Comparison of ENCODE assay signal across 8 cellular contexts in the genomic region with DNA sequence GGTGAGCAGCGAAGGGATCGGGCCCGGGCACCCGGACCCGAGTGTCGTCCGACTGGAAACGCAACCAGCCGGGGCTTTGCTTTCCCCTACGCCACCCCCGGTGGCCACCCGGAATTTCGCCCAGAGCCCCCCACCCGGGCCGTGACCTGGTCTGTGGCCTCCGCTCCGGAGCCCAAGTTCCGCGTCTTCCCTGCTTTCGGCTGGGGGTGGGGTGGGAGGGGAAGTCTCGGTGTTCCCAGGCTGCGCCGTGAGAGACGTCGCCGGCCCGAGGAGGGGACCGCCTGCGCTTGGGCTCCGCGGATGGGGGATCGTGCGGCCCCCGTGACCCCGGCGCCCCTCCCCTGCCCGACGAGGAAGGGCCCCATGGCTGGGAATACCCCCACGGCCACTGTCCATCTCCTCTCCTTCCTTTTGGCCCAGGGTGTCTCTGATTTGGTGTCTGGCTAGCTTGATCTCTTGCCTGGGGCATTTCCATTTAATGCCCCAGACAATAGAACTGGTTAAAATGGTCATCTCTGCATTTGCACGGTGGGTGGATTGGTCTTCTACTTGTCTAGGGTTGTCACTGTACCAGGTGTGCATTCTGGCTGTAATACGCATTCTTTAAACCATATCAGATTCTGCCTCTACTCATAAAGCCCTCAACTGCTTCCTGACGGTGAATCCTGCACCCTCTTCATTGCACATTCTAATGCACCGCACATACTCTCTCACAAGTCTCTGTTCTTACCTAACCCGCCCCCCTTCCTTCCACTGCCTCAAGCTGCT. TPM values are rescaled to one million over a fixed set of nuclear protein-coding genes. Genes with fewer than 3 reads are reported as not detected.
DNase-seq lines count a peak whose midpoint lies in the region; ATAC-seq, FAIRE-seq and TF ChIP-seq lines count a peak whose summit lies in the region.

No MANE protein-coding gene starts in this region.

- DNase-seq in AG20443 (ENCODE audit: low spot score), result peak; percentile 62
- DNase-seq in GM18507 (ENCODE audit: extremely low spot score, insufficient read length, low read depth), result no peak
- DNase-seq in NAMALWA (ENCODE audit: low spot score), result peak; percentile 67

- no peaks in the 10 kb centered on the region for H3K9me3 Mint-ChIP-seq in activated T-helper 17 cell treated with anti-CD3 and anti-CD28 coated beads, Interleukin-2, amount 50 U/mL, for 72 hours
- H3K9me3 Mint-ChIP-seq in nephron, result no peaks in the 10 kb centered on the region

- peak overlapping the region; percentile 94 to 100 (median 98) for H3K27ac ChIP-seq in gastroesophageal sphincter

- H3K27ac Mint-ChIP-seq in activated T-helper 17 cell treated with anti-CD3 and anti-CD28 coated beads, Interleukin-2, amount 50 U/mL, for 72 hours, result peak overlapping the region; percentile 90
- H3K27ac Mint-ChIP-seq in nephron, result peak overlapping the region; percentile 81 to 94 (median 86)

- no peaks in the 10 kb centered on the region for H3K9me3 ChIP-seq in gastroesophageal sphincter

- 1% methylated on average over 5 of the region's 44 CpGs for WGBS in gastroesophageal sphincter (ENCODE audit: low coverage in 1 of 2), 2 donors

- TF ChIP-seq EP300 in gastroesophageal sphincter (IDR thresholded peaks at IDR 0.05), result no peak

- TF ChIP-seq CTCF in gastroesophageal sphincter (IDR thresholded peaks at IDR 0.05) (no peak), nephron (IDR thresholded peaks at IDR 0.05; ENCODE audit: unreplicated experiment in 3 of 3) (no peak)

- no peak for TF ChIP-seq POLR2A in gastroesophageal sphincter (IDR thresholded peaks at IDR 0.05)

- H3K36me3 ChIP-seq in gastroesophageal sphincter, result no peaks in the 10 kb centered on the region

- H3K4me1 ChIP-seq in gastroesophageal sphincter, result peaks cover 0 to 56% (median 6%) of the 10 kb centered on the region in 3 donors

- H3K27me3 ChIP-seq in gastroesophageal sphincter, result no peaks in the 10 kb centered on the region

- peak; percentile 36 for FAIRE-seq in GM18507 (lab: Jason Lieb, UNC)

- peak overlapping the region; percentile 91 for H3K4me3 Mint-ChIP-seq in activated T-helper 17 cell treated with anti-CD3 and anti-CD28 coated beads, Interleukin-2, amount 50 U/mL, for 72 hours
- H3K4me3 Mint-ChIP-seq in nephron, result peak overlapping the region; percentile 91 to 98 (median 96)

- no peak for ATAC-seq in activated T-helper 17 cell treated with anti-CD3 and anti-CD28 coated beads, Interleukin-2, amount 50 U/mL, for 72 hours (replicated peaks)
- peak; percentile 7 for ATAC-seq in gastroesophageal sphincter
- ATAC-seq in HG02981 (IDR thresholded peaks at IDR 0.05; ENCODE audit: unreplicated experiment), result no peak
- no peak for ATAC-seq in GM18517 (IDR thresholded peaks at IDR 0.05; ENCODE audit: unreplicated experiment)

- H3K4me1 Mint-ChIP-seq in activated T-helper 17 cell treated with anti-CD3 and anti-CD28 coated beads, Interleukin-2, amount 50 U/mL, for 72 hours, result peaks cover 15% of the 10 kb centered on the region
- peaks cover 32% of the 10 kb centered on the region for H3K4me1 Mint-ChIP-seq in nephron

- no peaks in the 10 kb centered on the region for H3K36me3 Mint-ChIP-seq in activated T-helper 17 cell treated with anti-CD3 and anti-CD28 coated beads, Interleukin-2, amount 50 U/mL, for 72 hours (ENCODE audit: low read depth)
- H3K36me3 Mint-ChIP-seq in nephron (ENCODE audit: low read depth), result no peaks in the 10 kb centered on the region

- H3K4me3 ChIP-seq in gastroesophageal sphincter, result peak overlapping the region; percentile 88 to 90

- H3K27me3 Mint-ChIP-seq in activated T-helper 17 cell treated with anti-CD3 and anti-CD28 coated beads, Interleukin-2, amount 50 U/mL, for 72 hours, result no peaks in the 10 kb centered on the region
- no peaks in the 10 kb centered on the region for H3K27me3 Mint-ChIP-seq in nephron (ENCODE audit: low read depth)

RNA-seq across cellular contexts. Expression of a gene that starts 0.8 kb away (rescaled TPM):
- 1 to 10 TPM; 5.6 to 6.4 TPM for total RNA-seq in activated T-helper 17 cell treated with anti-CD3 and anti-CD28 coated beads, Interleukin-2, amount 50 U/mL, for 72 hours
- total RNA-seq in gastroesophageal sphincter, result 10 to 100 TPM; 16.2 to 27.6 (median 20.9) TPM
